8 cellular contexts compared by ENCODE assay signal in the genomic region with DNA sequence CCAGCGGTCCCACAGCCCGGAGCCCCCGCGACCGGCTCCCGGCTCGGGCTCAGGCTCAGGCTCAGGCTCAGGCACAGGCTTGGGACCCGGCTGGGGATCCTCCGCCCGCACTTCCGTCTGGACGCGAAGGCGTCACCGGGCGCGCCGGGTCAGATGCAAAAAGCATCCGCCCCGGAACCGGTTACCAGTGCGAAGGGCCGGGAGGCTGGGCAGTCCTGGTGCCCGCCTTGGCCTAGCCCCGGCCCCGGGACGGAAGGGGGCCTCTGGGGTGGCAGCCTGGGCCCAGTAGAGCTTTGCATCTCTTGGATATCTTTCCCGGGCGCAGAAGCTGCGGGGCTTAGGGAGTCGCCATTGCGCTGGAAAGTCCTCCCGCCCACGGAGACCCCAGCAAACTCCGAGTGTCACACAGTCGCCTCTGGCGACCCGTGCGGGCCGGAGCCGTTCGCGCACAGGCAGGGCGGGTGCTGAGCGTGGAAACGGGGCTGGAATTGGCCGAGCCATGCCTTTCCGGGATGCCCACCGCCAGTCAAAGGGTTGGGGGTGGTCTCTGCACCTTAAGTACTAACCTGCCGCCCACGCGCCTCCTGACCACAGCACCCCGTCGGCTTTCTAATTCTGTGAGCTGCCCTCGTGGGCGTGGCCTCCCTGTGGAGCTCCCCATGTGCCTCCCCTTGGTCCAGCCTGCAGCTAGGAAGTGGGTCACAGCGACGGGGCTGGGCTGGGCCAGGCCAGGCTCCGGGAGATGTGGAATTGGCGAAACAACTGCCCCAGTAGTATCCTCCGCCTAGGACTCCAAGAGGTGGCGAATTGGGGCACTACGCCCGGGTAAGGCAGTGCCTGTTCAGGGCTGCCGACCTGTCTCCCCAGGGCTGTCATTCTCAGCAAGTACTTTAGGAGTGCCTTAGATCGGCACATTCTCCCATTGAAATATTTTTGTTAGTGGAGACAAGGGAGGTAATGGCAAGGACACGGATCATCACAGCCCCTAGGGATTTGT. TPM values are rescaled to one million over a fixed set of nuclear protein-coding genes. Genes with fewer than 3 reads are reported as not detected.
A peak's percentile ranks its signal among the peaks of the same experiment; 100 is the strongest.
DNase-seq lines count a peak whose midpoint lies in the region; ATAC-seq and TF ChIP-seq lines count a peak whose summit lies in the region.

A gene (minus strand): TSS at position 119 of the 997 bp plus-strand sequence. CDS start 129 bp downstream, outside the sequence.

- no peaks in the 10 kb centered on the region for H4K20me1 ChIP-seq in PC-9 (ENCODE audit: insufficient read depth)

- peaks cover 22% of the 10 kb centered on the region for H3K79me2 ChIP-seq in PC-9 (ENCODE audit: low read depth)

- H3K4me2 ChIP-seq in PC-9 = peak within 1 kb of the TSS; percentile 92

- no peaks in the 10 kb centered on the region for H3K27me3 Mint-ChIP-seq in activated T-cell treated with anti-CD3 and anti-CD28 coated beads, Interleukin-2, amount 50 U/mL, for 4 hours (ENCODE audit: low read depth)

- H3K27ac ChIP-seq in HUES48 (ENCODE audit: low read depth, low read length) = peak within 1 kb of the TSS; percentile 99
- peak within 1 kb of the TSS; percentile 77 for H3K27ac ChIP-seq in PC-9
- peak within 1 kb of the TSS; percentile 97 to 98 for H3K27ac ChIP-seq in esophagus (ENCODE audit: low read depth in 2 of 2, low read length in 1 of 2)

- DNase-seq in DMS114 treated with DMSO at 0.1 percent for 48 hours (lab: John Stamatoyannopoulos, UW; ENCODE audit: unreplicated experiment) (peak; percentile 36), PC-9 (peak; percentile 67 to 78)
- DNase-seq in activated T-cell treated with anti-CD3 and anti-CD28 coated beads, Interleukin-2, amount 50 U/mL, for 4 hours = peak; percentile 59
- peak; percentile 92 for DNase-seq in stimulated activated CD8-positive, alpha-beta memory T cell treated with anti-CD3 and anti-CD28 coated beads, Interleukin-4, amount 100 ng/mL, for 48 hours

- H3K9ac ChIP-seq in HUES48 (ENCODE audit: low read depth, low read length) (peak within 1 kb of the TSS; percentile 87), mucosa of stomach (ENCODE audit: low read length) (peak within 1 kb of the TSS; percentile 98)

- peak within 1 kb of the TSS; percentile 90 for H2AFZ ChIP-seq in PC-9

- H3K9me2 ChIP-seq in PC-9 (ENCODE audit: insufficient read depth) = no peaks in the 10 kb centered on the region

- TF ChIP-seq CTCF in PC-9 (conservative IDR thresholded peaks at IDR 0.05) = no peak

- H3K27me3 ChIP-seq in HUES48 (ENCODE audit: control insufficient read depth, insufficient read depth, low read length) (no peaks in the 10 kb centered on the region), PC-9 (ENCODE audit: insufficient read depth, low read depth) (no peaks in the 10 kb centered on the region), esophagus (ENCODE audit: control insufficient read depth in 1 of 2, insufficient read depth in 2 of 2, low read length in 2 of 2) (no peaks in the 10 kb centered on the region), mucosa of stomach (ENCODE audit: control insufficient read depth, insufficient read depth, low read length) (no peaks in the 10 kb centered on the region)

- H3K4me3 ChIP-seq in HUES48 (ENCODE audit: low read depth, low read length) (peak within 1 kb of the TSS; percentile 99), PC-9 (peak within 1 kb of the TSS; percentile 59), esophagus (ENCODE audit: low read depth in 1 of 2, low read length in 2 of 2) (peak within 1 kb of the TSS; percentile 63 to 85), mucosa of stomach (ENCODE audit: low read length) (peak within 1 kb of the TSS; percentile 83)

- intact Hi-C loops in PC-9 (cut with micrococcal nuclease; ENCODE audit: unreplicated experiment) = loop anchor here (1.0 to 10.0 kb wide), 3 partner anchors 175 to 740 kb away; no protein-coding TSS in a partner anchor

- ATAC-seq in GM21423 (IDR thresholded peaks at IDR 0.05; ENCODE audit: unreplicated experiment) = peak; percentile 79
- peak; percentile 90 to 91 for ATAC-seq in activated T-cell treated with anti-CD3 and anti-CD28 coated beads, Interleukin-2, amount 50 U/mL, for 4 hours

- peaks cover 10% of the 10 kb centered on the region for H3K36me3 Mint-ChIP-seq in activated T-cell treated with anti-CD3 and anti-CD28 coated beads, Interleukin-2, amount 50 U/mL, for 4 hours (ENCODE audit: insufficient read depth)

- H3F3A ChIP-seq in PC-9 (ENCODE audit: insufficient read depth, low read depth) = no peaks in the 10 kb centered on the region

- 0 to 1% methylated on average over 66 to 67 of the region's 67 CpGs for WGBS in esophagus, 2 donors

- POLR2A ChIA-PET in PC-9 (lab: Charles Lee; ENCODE audit: unreplicated experiment) = interaction anchor here (0.7 to 0.9 kb wide), 2 partner anchors 97 to 197 kb away, joined by 3 to 8 read pairs; no protein-coding TSS in a partner anchor

- no peaks in the 10 kb centered on the region for H3K9me3 ChIP-seq in HUES48 (ENCODE audit: control insufficient read depth, insufficient read depth, low read length)
- no peaks in the 10 kb centered on the region for H3K9me3 ChIP-seq in PC-9 (ENCODE audit: insufficient read depth, low read depth)
- H3K9me3 ChIP-seq in esophagus (ENCODE audit: control insufficient read depth in 2 of 2, insufficient read depth in 1 of 2, low read depth in 1 of 2, low read length in 1 of 2) = no peaks in the 10 kb centered on the region
- H3K9me3 ChIP-seq in mucosa of stomach (ENCODE audit: control insufficient read depth, low read length) = no peaks in the 10 kb centered on the region

- H3K4me1 ChIP-seq in HUES48 (ENCODE audit: control insufficient read depth, insufficient read depth, low read length) (peaks cover 3% of the 10 kb centered on the region; the same call in 1 of the 2 replicates), PC-9 (replicated peaks; ENCODE audit: insufficient read depth) (peaks cover 15% of the 10 kb centered on the region), esophagus (ENCODE audit: control insufficient read depth in 2 of 2, insufficient read depth in 2 of 2, low read length in 1 of 2) (no peaks in the 10 kb centered on the region), mucosa of stomach (ENCODE audit: control insufficient read depth, insufficient read depth, low read length) (peaks cover 18% of the 10 kb centered on the region)

- CTCF ChIA-PET in PC-9 (lab: Charles Lee) = interaction anchor here (0.6 to 0.7 kb wide), 2 partner anchors 47 to 744 kb away, joined by 3 to 4 read pairs; no protein-coding TSS in a partner anchor

- no peaks in the 10 kb centered on the region for H3K9me3 Mint-ChIP-seq in activated T-cell treated with anti-CD3 and anti-CD28 coated beads, Interleukin-2, amount 50 U/mL, for 4 hours

- H3K36me3 ChIP-seq in HUES48 (ENCODE audit: control insufficient read depth, insufficient read depth, low read length) = no peaks in the 10 kb centered on the region; the same call in 1 of the 2 replicates
- no peaks in the 10 kb centered on the region for H3K36me3 ChIP-seq in PC-9 (ENCODE audit: low read depth)
- H3K36me3 ChIP-seq in esophagus (ENCODE audit: control insufficient read depth in 2 of 2, insufficient read depth in 2 of 2, low read length in 1 of 2) = no peaks in the 10 kb centered on the region
- no peaks in the 10 kb centered on the region for H3K36me3 ChIP-seq in mucosa of stomach (ENCODE audit: control insufficient read depth, insufficient read depth, low read length)

- peaks cover 28% of the 10 kb centered on the region for H3K4me1 Mint-ChIP-seq in activated T-cell treated with anti-CD3 and anti-CD28 coated beads, Interleukin-2, amount 50 U/mL, for 4 hours (ENCODE audit: low read depth)

- TSS peak; percentile 71 for BruUV-seq in PC-9 (replicated peaks; lab: Mats Ljungman, UMichigan)

- peak within 1 kb of the TSS; percentile 99 for H3K4me3 Mint-ChIP-seq in activated T-cell treated with anti-CD3 and anti-CD28 coated beads, Interleukin-2, amount 50 U/mL, for 4 hours

RNA-seq across cellular contexts. Expression of the gene that starts here (rescaled TPM):
- 12.0 and 13.4 TPM in 2 replicates for total RNA-seq in PC-9 (2021)
- total RNA-seq in activated T-cell treated with anti-CD3 and anti-CD28 coated beads, Interleukin-2, amount 50 U/mL, for 4 hours = 10 to 100 TPM; 25.6 to 28.9 (median 28.6) TPM
- polyA plus RNA-seq in esophagus = 10 to 100 TPM; 29.6 to 52.1 TPM

Comparison
In these comparisons a context has a peak if more than half of its experiments do, and no peak if none do; other contexts are left out.
1. Peak in every context shown above with its lines: DNase-seq, ATAC-seq, H3K4me3 ChIP-seq and H3K27ac ChIP-seq.
2. DNase-seq: peak in every context shown above with its lines; median percentile 92 in stimulated activated CD8-positive, alpha-beta memory T cell treated with anti-CD3 and anti-CD28 coated beads, Interleukin-4, amount 100 ng/mL, for 48 hours; 72 in PC-9; 59 in activated T-cell treated with anti-CD3 and anti-CD28 coated beads, Interleukin-2, amount 50 U/mL, for 4 hours; 36 in DMS114 treated with DMSO at 0.1 percent for 48 hours.